Comparison of ENCODE assay signal across 8 cellular contexts in the genomic region with DNA sequence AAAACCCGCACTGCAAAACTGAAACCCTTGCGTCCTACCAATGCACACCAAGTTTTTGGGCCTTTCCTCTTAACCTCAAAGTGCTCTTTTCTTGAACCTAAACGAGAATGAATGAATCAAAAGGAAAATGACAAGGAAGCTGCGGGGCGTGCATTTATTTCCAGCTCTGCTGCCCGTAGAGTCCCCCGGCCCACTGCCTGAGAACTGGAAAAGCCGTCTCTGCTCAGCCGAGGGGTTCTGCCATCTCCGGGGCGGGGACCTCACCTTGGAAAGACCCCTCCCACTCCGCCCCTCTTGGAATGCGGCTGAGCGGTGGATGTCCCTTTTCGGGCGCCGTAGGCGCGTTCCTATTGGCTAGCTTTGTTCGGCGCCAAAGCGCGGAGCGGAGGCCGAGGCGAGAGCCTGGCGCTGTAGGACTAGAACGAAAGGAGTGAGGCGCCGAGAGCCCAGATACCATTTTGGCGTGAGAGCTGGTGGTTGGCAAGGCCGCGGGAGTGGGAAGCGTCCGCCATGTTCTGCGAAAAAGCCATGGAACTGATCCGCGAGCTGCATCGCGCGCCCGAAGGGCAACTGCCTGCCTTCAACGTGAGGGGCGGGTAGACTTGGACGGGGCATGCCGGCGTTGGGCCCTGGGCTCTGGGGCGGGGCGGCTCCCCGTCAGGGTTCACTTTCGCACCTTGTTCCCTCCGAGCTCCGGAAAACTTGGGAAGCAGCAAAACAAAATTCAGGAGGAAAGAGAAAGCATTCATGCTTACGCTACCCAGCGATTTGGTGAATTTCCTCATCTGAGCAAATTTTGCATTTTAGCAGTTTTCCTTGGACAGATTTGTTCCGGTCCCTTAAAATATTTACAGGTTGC. TPM values are rescaled to one million over a fixed set of nuclear protein-coding genes. Genes with fewer than 3 reads are reported as not detected.
DNase-seq lines count a peak whose midpoint lies in the region; ATAC-seq and TF ChIP-seq lines count a peak whose summit lies in the region.

GINS1 (plus strand) TSS at position 363 of the 859 bp plus-strand sequence; CDS start at position 511, 148 bp downstream.

- peaks cover 21% of the 10 kb centered on the region for H3K4me1 Mint-ChIP-seq in CD14-positive monocyte
- H3K4me1 Mint-ChIP-seq in activated CD4-positive, alpha-beta T cell treated with anti-CD3 and anti-CD28 coated beads, Interleukin-2, amount 10 ng/mL, durations not matched to agents 24 days and 14 days = peaks cover 19% of the 10 kb centered on the region

- peak within 1 kb of the TSS in 1 of 2 donors; percentile 4 for H3K9ac ChIP-seq in liver (ENCODE audit: low read depth in 1 of 2, low read length in 2 of 2)

- ATAC-seq in GM19351 (IDR thresholded peaks at IDR 0.05; ENCODE audit: unreplicated experiment) (peak; percentile 87), HG03469 (IDR thresholded peaks at IDR 0.05; ENCODE audit: unreplicated experiment) (peak; percentile 83)

- peaks cover 1 to 10% (median 9%) of the 10 kb centered on the region in 4 donors for H3K4me1 ChIP-seq in liver (ENCODE audit: control insufficient read depth in 4 of 4, insufficient read depth in 4 of 4, low read length in 3 of 4)

- WGBS in liver = 2% methylated on average over 56 of the region's 56 CpGs

- peak; percentile 61 for DNase-seq in CD14-positive monocyte (ENCODE audit: low spot score)
- DNase-seq in NCI-H524 treated with DMSO at 0.1 percent for 48 hours (lab: John Stamatoyannopoulos, UW) = peak; percentile 67
- DNase-seq in activated CD4-positive, alpha-beta T cell treated with anti-CD3 and anti-CD28 coated beads, Interleukin-2, amount 10 ng/mL, durations not matched to agents 24 days and 14 days = peak; percentile 96
- DNase-seq in dermis microvascular lymphatic vessel endothelial cell (ENCODE audit: low read depth in 2 of 2) = peak; percentile 70 to 90
- peak; percentile 85 to 87 for DNase-seq in stimulated activated CD4-positive, alpha-beta T cell treated with anti-CD3 and anti-CD28 coated beads, Interleukin-2, amount 100 ng/mL, for 48 hours

- H3K4me3 ChIP-seq in liver (ENCODE audit: low read depth in 1 of 3, low read length in 3 of 3) = peak within 1 kb of the TSS; percentile 52 to 80 (median 59)

- H3K36me3 Mint-ChIP-seq in CD14-positive monocyte = peaks cover 0 to 3% of the 10 kb centered on the region in 2 donors
- peaks cover 11% of the 10 kb centered on the region for H3K36me3 Mint-ChIP-seq in activated CD4-positive, alpha-beta T cell treated with anti-CD3 and anti-CD28 coated beads, Interleukin-2, amount 10 ng/mL, durations not matched to agents 24 days and 14 days (ENCODE audit: low read depth)

- H3K27me3 Mint-ChIP-seq in CD14-positive monocyte (ENCODE audit: low read depth in 3 of 3) = peaks cover 0 to 3% (median 0%) of the 10 kb centered on the region in 3 donors
- no peaks in the 10 kb centered on the region for H3K27me3 Mint-ChIP-seq in activated CD4-positive, alpha-beta T cell treated with anti-CD3 and anti-CD28 coated beads, Interleukin-2, amount 10 ng/mL, durations not matched to agents 24 days and 14 days

- no peaks in the 10 kb centered on the region for H3K36me3 ChIP-seq in liver (ENCODE audit: control insufficient read depth in 4 of 4, insufficient read depth in 3 of 4, low read depth in 1 of 4, low read length in 3 of 4)

- TF ChIP-seq CTCF in CD14-positive monocyte (IDR thresholded peaks at IDR 0.05) (no peak), liver (IDR thresholded peaks at IDR 0.05; ENCODE audit: low read depth, low read length, missing input control) (no peak)

- peaks cover 15 to 27% (median 21%) of the 10 kb centered on the region in 7 donors for H3K9me3 Mint-ChIP-seq in CD14-positive monocyte
- H3K9me3 Mint-ChIP-seq in activated CD4-positive, alpha-beta T cell treated with anti-CD3 and anti-CD28 coated beads, Interleukin-2, amount 10 ng/mL, durations not matched to agents 24 days and 14 days = peaks cover 9% of the 10 kb centered on the region

- no peak within 1 kb of the TSS for H3K27ac ChIP-seq in liver (ENCODE audit: low read depth in 1 of 2, low read length in 2 of 2)

- no peaks in the 10 kb centered on the region for H3K27me3 ChIP-seq in liver (ENCODE audit: control insufficient read depth in 4 of 4, insufficient read depth in 4 of 4, low read length in 3 of 4)

- peak; percentile 28 to 47 for TF ChIP-seq RAD21 in liver (IDR thresholded peaks at IDR 0.05)

- H3K4me3 Mint-ChIP-seq in CD14-positive monocyte = peak within 1 kb of the TSS; percentile 93 to 94
- peak within 1 kb of the TSS; percentile 90 for H3K4me3 Mint-ChIP-seq in activated CD4-positive, alpha-beta T cell treated with anti-CD3 and anti-CD28 coated beads, Interleukin-2, amount 10 ng/mL, durations not matched to agents 24 days and 14 days

- peak within 1 kb of the TSS; percentile 41 to 86 (median 79) for H3K27ac Mint-ChIP-seq in CD14-positive monocyte
- peak within 1 kb of the TSS; percentile 95 for H3K27ac Mint-ChIP-seq in activated CD4-positive, alpha-beta T cell treated with anti-CD3 and anti-CD28 coated beads, Interleukin-2, amount 10 ng/mL, durations not matched to agents 24 days and 14 days

- intact Hi-C loops in CD14-positive monocyte (cut with micrococcal nuclease) = loop anchor here in 1 of 2 donors (10.0 kb wide), 1 partner anchor 413 kb away; the partner anchor contains the start of gene APMAP
- intact Hi-C loops in activated CD4-positive, alpha-beta T cell treated with anti-CD3 and anti-CD28 coated beads, Interleukin-2, amount 10 ng/mL, durations not matched to agents 24 days and 14 days (cut with micrococcal nuclease) = loop anchor here (1.0 to 5.0 kb wide), 6 partner anchors 17 to 458 kb away; partner anchors contain the start of genes ABHD12, CST7, NANP and PYGB

- peaks cover 3 to 7% (median 3%) of the 10 kb centered on the region in 4 donors for H3K9me3 ChIP-seq in liver (ENCODE audit: control insufficient read depth in 4 of 4, low read length in 3 of 4)

TF ChIP-seq in liver, 16 proteins besides CTCF, POLR2A, EP300 and RAD21:
- TF ChIP-seq RXRA (IDR thresholded peaks at IDR 0.05) (peak; percentile 33), YY1 (IDR thresholded peaks at IDR 0.05) (peak; percentile 80), JUND (IDR thresholded peaks at IDR 0.05) (no peak), NR2F2 (IDR thresholded peaks at IDR 0.05) (no peak), SP1 (IDR thresholded peaks at IDR 0.05) (peak; percentile 58), HNF4A (conservative IDR thresholded peaks at IDR 0.05) (peak in 1 of 2 donors; percentile 7), ATF3 (IDR thresholded peaks at IDR 0.05) (peak; percentile 35), TAF1 (conservative IDR thresholded peaks at IDR 0.05) (peak; percentile 56), HNF4G (IDR thresholded peaks at IDR 0.05) (no peak), GABPA (IDR thresholded peaks at IDR 0.05 in 1 of 2, conservative IDR thresholded peaks at IDR 0.05 in 1 of 2) (peak in 1 of 2 donors; percentile 29), EGR1 (IDR thresholded peaks at IDR 0.05; ENCODE audit: low read depth in 2 of 2) (peak in 1 of 2 donors; percentile 13), FOXA1 (IDR thresholded peaks at IDR 0.05) (no peak)
- TF ChIP-seq, protein P1, sequence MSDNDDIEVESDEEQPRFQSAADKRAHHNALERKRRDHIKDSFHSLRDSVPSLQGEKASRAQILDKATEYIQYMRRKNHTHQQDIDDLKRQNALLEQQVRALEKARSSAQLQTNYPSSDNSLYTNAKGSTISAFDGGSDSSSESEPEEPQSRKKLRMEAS (IDR thresholded peaks at IDR 0.05) = peak; percentile 81
- TF ChIP-seq, protein P2, sequence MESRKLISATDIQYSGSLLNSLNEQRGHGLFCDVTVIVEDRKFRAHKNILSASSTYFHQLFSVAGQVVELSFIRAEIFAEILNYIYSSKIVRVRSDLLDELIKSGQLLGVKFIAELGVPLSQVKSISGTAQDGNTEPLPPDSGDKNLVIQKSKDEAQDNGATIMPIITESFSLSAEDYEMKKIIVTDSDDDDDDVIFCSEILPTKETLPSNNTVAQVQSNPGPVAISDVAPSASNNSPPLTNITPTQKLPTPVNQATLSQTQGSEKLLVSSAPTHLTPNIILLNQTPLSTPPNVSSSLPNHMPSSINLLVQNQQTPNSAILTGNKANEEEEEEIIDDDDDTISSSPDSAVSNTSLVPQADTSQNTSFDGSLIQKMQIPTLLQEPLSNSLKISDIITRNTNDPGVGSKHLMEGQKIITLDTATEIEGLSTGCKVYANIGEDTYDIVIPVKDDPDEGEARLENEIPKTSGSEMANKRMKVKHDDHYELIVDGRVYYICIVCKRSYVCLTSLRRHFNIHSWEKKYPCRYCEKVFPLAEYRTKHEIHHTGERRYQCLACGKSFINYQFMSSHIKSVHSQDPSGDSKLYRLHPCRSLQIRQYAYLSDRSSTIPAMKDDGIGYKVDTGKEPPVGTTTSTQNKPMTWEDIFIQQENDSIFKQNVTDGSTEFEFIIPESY (IDR thresholded peaks at IDR 0.05) = peak; percentile 82

RNA-seq across cellular contexts. Expression of gene GINS1, which starts in this region (rescaled TPM):
- polyA plus RNA-seq in CD14-positive monocyte = under 1 TPM; 0.28 to 0.48 TPM
- 43.0 and 43.2 TPM in 2 replicates for total RNA-seq in activated CD4-positive, alpha-beta T cell treated with anti-CD3 and anti-CD28 coated beads, Interleukin-2, amount 10 ng/mL, durations not matched to agents 24 days and 14 days
- 5.9 and 15.9 TPM in 2 replicates for total RNA-seq in dermis microvascular lymphatic vessel endothelial cell
- 10 to 100 TPM in 1 of 2 donors, under 1 TPM in 1; 0.25 to 11.4 TPM for total RNA-seq in liver
- polyA plus RNA-seq in liver = under 1 TPM; 0.17 to 0.70 TPM

Comparison
In these comparisons a context has a peak if more than half of its experiments do, and no peak if none do; other contexts are left out.
1. Peak in DNase-seq in CD14-positive monocyte; RNA of the gene not detected or under 1 TPM.